8 cellular contexts compared by ENCODE assay signal in genomic region chr4:165207016-165207430, GRCh38. TPM values are rescaled to one million over a fixed set of nuclear protein-coding genes. Genes with fewer than 3 reads are reported as not detected.
DNase-seq lines count a peak whose midpoint lies in the region; ATAC-seq, FAIRE-seq and TF ChIP-seq lines count a peak whose summit lies in the region.

No MANE protein-coding gene starts in this region.

- TF ChIP-seq CTCF in AG10803 (conservative IDR thresholded peaks at IDR 0.05; ENCODE audit: low read length) (no peak), OCI-LY3 (IDR thresholded peaks at IDR 0.05; ENCODE audit: low read depth, low read length) (no peak), colonic mucosa (IDR thresholded peaks at IDR 0.05) (no peak), transverse colon (IDR thresholded peaks at IDR 0.05) (no peak)

- peak; percentile 22 for ATAC-seq in HG02885 (IDR thresholded peaks at IDR 0.05; ENCODE audit: poor library complexity, unreplicated experiment)
- peak; percentile 10 for ATAC-seq in memory B cell (ENCODE audit: low read depth)

- H3K4me3 ChIP-seq in AG10803 (ENCODE audit: low read length), result peak overlapping the region; percentile 81
- peak overlapping the region; percentile 90 for H3K4me3 ChIP-seq in OCI-LY3 (ENCODE audit: low read length)
- peak overlapping the region; percentile 63 for H3K4me3 ChIP-seq in colonic mucosa
- peak overlapping the region; percentile 32 to 97 (median 90) for H3K4me3 ChIP-seq in transverse colon

- no peak for TF ChIP-seq EP300 in transverse colon (IDR thresholded peaks at IDR 0.05; ENCODE audit: low read depth)

- peak overlapping the region; percentile 79 for H3K4me3 Mint-ChIP-seq in memory B cell

- H3K9ac ChIP-seq in OCI-LY3 (ENCODE audit: low read length) (peak overlapping the region; percentile 72), colonic mucosa (ENCODE audit: low read depth in 2 of 2, low read length in 2 of 2) (peak overlapping the region; percentile 56 to 68)

- no peak for TF ChIP-seq POLR2A in transverse colon (IDR thresholded peaks at IDR 0.05)

- intact Hi-C loops in colonic mucosa (cut with DNase I), result loop anchor here (10.0 kb wide), 1 partner anchor 118 kb away; the partner anchor contains the start of gene MSMO1
- intact Hi-C loops in transverse colon (cut with DNase I; ENCODE audit: low total_unique reads), result no loop called here

- in situ Hi-C loops in transverse colon (cut with MboI; ENCODE audit: low pct_ligation_motif_present in 1 of 4, low pct_unique_long_range_greater_than_20kb in 1 of 4, low sequenced_read_pairs in 3 of 4), result loop anchor here in 2 of 4 donors (10.0 to 25.0 kb wide), 2 partner anchors 118 to 130 kb away; partner anchors contain the start of gene MSMO1 (in 2 of the 2)

- H3K79me2 ChIP-seq in OCI-LY3 (ENCODE audit: low read length), result peaks cover 42% of the 10 kb centered on the region

- peak overlapping the region; percentile 99 for H3K4me2 ChIP-seq in OCI-LY3 (ENCODE audit: low read length)

- H3K27me3 ChIP-seq in OCI-LY3 (ENCODE audit: low read depth, low read length) (no peaks in the 10 kb centered on the region), colonic mucosa (no peaks in the 10 kb centered on the region), transverse colon (no peaks in the 10 kb centered on the region)

- no peak for DNase-seq in AG10803 (ENCODE audit: low read depth)
- DNase-seq in GM18507 (ENCODE audit: extremely low spot score, insufficient read length, low read depth), result no peak
- peak; percentile 29 for DNase-seq in colonic mucosa
- no peak for DNase-seq in memory B cell (ENCODE audit: low spot score in 2 of 2)
- peak; percentile 31 for DNase-seq in transverse colon
- DNase-seq in 8988T, result no peak

- no peaks in the 10 kb centered on the region for H3K27me3 Mint-ChIP-seq in memory B cell

- FAIRE-seq in GM18507 (lab: Jason Lieb, UNC), result peak; percentile 51

- H3K9me3 ChIP-seq in OCI-LY3 (ENCODE audit: insufficient read depth, low read length) (no peaks in the 10 kb centered on the region), colonic mucosa (no peaks in the 10 kb centered on the region), transverse colon (no peaks in the 10 kb centered on the region)

- no peaks in the 10 kb centered on the region for H3K36me3 Mint-ChIP-seq in memory B cell

- H3K27ac Mint-ChIP-seq in memory B cell, result peak overlapping the region; percentile 62

- H3K36me3 ChIP-seq in OCI-LY3 (replicated peaks; ENCODE audit: low read depth, low read length) (no peaks in the 10 kb centered on the region), colonic mucosa (no peaks in the 10 kb centered on the region), transverse colon (no peaks in the 10 kb centered on the region)

- peaks cover 21% of the 10 kb centered on the region for H3K4me1 ChIP-seq in OCI-LY3 (ENCODE audit: low read length)
- no peaks in the 10 kb centered on the region for H3K4me1 ChIP-seq in colonic mucosa
- H3K4me1 ChIP-seq in transverse colon, result peaks cover 5 to 24% (median 10%) of the 10 kb centered on the region in 4 donors

- H4K20me1 ChIP-seq in OCI-LY3 (ENCODE audit: insufficient read depth, low read length), result peaks cover 13% of the 10 kb centered on the region

- no peak overlapping the region for H3K27ac ChIP-seq in OCI-LY3 (ENCODE audit: low read length)
- peak overlapping the region; percentile 49 for H3K27ac ChIP-seq in colonic mucosa
- peak overlapping the region; percentile 89 to 92 (median 90) for H3K27ac ChIP-seq in transverse colon

- peak overlapping the region; percentile 99 for H2AFZ ChIP-seq in OCI-LY3 (ENCODE audit: low read depth, low read length)

- H3K9me3 Mint-ChIP-seq in memory B cell, result no peaks in the 10 kb centered on the region

- 0% methylated on average over 1 to 23 of the region's 28 CpGs for WGBS in transverse colon (ENCODE audit: low coverage in 1 of 2), 2 donors

- H3K4me1 Mint-ChIP-seq in memory B cell, result peaks cover 26% of the 10 kb centered on the region

RNA-seq across cellular contexts. Expression of gene KLHL2, which starts 0.3 kb away (rescaled TPM):
- total RNA-seq in colonic mucosa (10 to 100 TPM in 1 of 2 donors, 1 to 10 TPM in 1; 8.6 to 11.1 TPM), transverse colon (10 to 100 TPM in 2 of 4 donors, 1 to 10 TPM in 2; 9.2 to 19.8 (median 12.0) TPM)

Comparison
In these comparisons a context has a peak if more than half of its experiments do, and no peak if none do; other contexts are left out.
1. DNase-seq: peak in colonic mucosa (single experiment) and transverse colon (single experiment); none in AG10803 (single experiment), GM18507 (single experiment), memory B cell (0 of 2) and 8988T (single experiment).
2. Peak in every context shown above with its lines, with median percentiles within 50 percentile points of each other: H3K4me3 ChIP-seq.